In genomic region chr7:108033776-108034497, GRCh38 we compare ENCODE assay signal across 1 cellular context.
TF ChIP-seq lines count a peak whose summit lies in the region.

No MANE protein-coding gene starts in this region.

TF ChIP-seq in GM23338, 12 proteins besides CTCF, POLR2A, EP300 and RAD21 (continued from another document):
- TF ChIP-seq ZNF462 (CRISPR knock-in tag; IDR thresholded peaks at IDR 0.05) (no peak), ZNF331 (CRISPR knock-in tag; IDR thresholded peaks at IDR 0.05; ENCODE audit: low read depth) (no peak), REST (IDR thresholded peaks at IDR 0.05; ENCODE audit: unreplicated experiment) (no peak)
